9 cellular contexts compared by ENCODE assay signal in the genomic region with DNA sequence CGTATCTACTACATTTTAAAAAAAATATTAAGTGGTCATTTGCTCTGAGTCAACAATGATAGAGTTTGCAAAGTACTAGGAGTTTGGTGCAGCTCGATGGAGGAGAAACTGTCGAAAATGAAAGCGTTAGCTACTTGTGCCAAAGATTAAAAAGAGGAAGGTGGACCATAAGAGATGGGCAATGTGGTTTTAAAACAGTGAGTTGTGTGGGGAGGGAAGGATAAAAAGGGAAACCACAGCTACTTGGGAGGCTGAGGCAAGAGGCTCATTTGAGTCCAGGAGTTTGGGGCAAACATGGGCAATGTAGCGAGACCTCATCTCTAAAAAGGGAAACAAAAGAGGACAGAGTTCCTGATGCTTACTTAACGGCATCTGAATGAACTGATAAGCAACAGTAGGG. TPM values are rescaled to one million over a fixed set of nuclear protein-coding genes. Genes with fewer than 3 reads are reported as not detected.
DNase-seq lines count a peak whose midpoint lies in the region; ATAC-seq and TF ChIP-seq lines count a peak whose summit lies in the region.
"Had no signal": no experiment of that assay in that cellular context is flagged by ENCODE, and none has a peak within 500 bp of the region (broad histone marks: within the 10 kb centered on the region; RNA-seq: fewer than 3 reads in every experiment).

No MANE protein-coding gene starts in this region.

- no peak for TF ChIP-seq POLR2A in NB4 (IDR thresholded peaks at IDR 0.05; ENCODE audit: extremely low read depth, insufficient read length)

- intact Hi-C loops in Right ventricle myocardium superior (cut with DNase I): no loop called here

- H3K36me3 Mint-ChIP-seq in activated CD8-positive, alpha-beta memory T cell treated with anti-CD3 and anti-CD28 coated beads, Interleukin-2, amount 10 ng/mL, durations not matched to agents 7 days and 5 days: no peaks in the 10 kb centered on the region

- no peaks in the 10 kb centered on the region for H3K36me3 ChIP-seq in smooth muscle cell (ENCODE audit: low read depth)
- H3K36me3 ChIP-seq: left ventricle myocardium inferior had no signal

- TF ChIP-seq CTCF in NB4 (IDR thresholded peaks at IDR 0.05; ENCODE audit: low read depth, low read length) (no peak), smooth muscle cell (IDR thresholded peaks at IDR 0.05; ENCODE audit: borderline replicate concordance, insufficient read depth, poor library complexity, severe bottlenecking) (no peak)

- CTCF ChIA-PET in activated CD8-positive, alpha-beta memory T cell treated with anti-CD3 and anti-CD28 coated beads, Interleukin-2, amount 10 ng/mL, durations not matched to agents 7 days and 5 days (lab: Charles Lee): no interaction called here

- no peaks in the 10 kb centered on the region for H3K9me3 Mint-ChIP-seq in activated CD8-positive, alpha-beta memory T cell treated with anti-CD3 and anti-CD28 coated beads, Interleukin-2, amount 10 ng/mL, durations not matched to agents 7 days and 5 days (ENCODE audit: low read depth)

- H4K20me1 ChIP-seq in smooth muscle cell (ENCODE audit: low read depth): no peaks in the 10 kb centered on the region

- peaks cover 5% of the 10 kb centered on the region for H3K4me1 ChIP-seq in smooth muscle cell (ENCODE audit: low read depth)
- H3K4me1 ChIP-seq: left ventricle myocardium inferior had no signal

- ATAC-seq in activated CD8-positive, alpha-beta memory T cell treated with anti-CD3 and anti-CD28 coated beads, Interleukin-2, amount 10 ng/mL, durations not matched to agents 7 days and 5 days: no peak
- ATAC-seq in HG02798 (IDR thresholded peaks at IDR 0.05; ENCODE audit: poor library complexity, unreplicated experiment) (peak; percentile 86), Right ventricle myocardium superior (ENCODE audit: poor library complexity) (no peak)

- peaks cover 37% of the 10 kb centered on the region for H3K27me3 Mint-ChIP-seq in activated CD8-positive, alpha-beta memory T cell treated with anti-CD3 and anti-CD28 coated beads, Interleukin-2, amount 10 ng/mL, durations not matched to agents 7 days and 5 days

- no peaks in the 10 kb centered on the region for H3K27me3 ChIP-seq in smooth muscle cell (ENCODE audit: low read depth)

- peak overlapping the region; percentile 41 for H3K4me2 ChIP-seq in smooth muscle cell

- peaks cover 6% of the 10 kb centered on the region for H3K4me1 Mint-ChIP-seq in activated CD8-positive, alpha-beta memory T cell treated with anti-CD3 and anti-CD28 coated beads, Interleukin-2, amount 10 ng/mL, durations not matched to agents 7 days and 5 days

- H2AFZ ChIP-seq in smooth muscle cell (ENCODE audit: low read depth): no peak overlapping the region

- no peak overlapping the region for H3K27ac Mint-ChIP-seq in activated CD8-positive, alpha-beta memory T cell treated with anti-CD3 and anti-CD28 coated beads, Interleukin-2, amount 10 ng/mL, durations not matched to agents 7 days and 5 days

- H3K4me3 Mint-ChIP-seq in activated CD8-positive, alpha-beta memory T cell treated with anti-CD3 and anti-CD28 coated beads, Interleukin-2, amount 10 ng/mL, durations not matched to agents 7 days and 5 days: peak overlapping the region; percentile 50

- H3K9ac ChIP-seq in smooth muscle cell (ENCODE audit: low read depth): no peak overlapping the region

- 79% methylated on average over 6 of the region's 6 CpGs for WGBS in smooth muscle cell (ENCODE audit: low lambda C conversion rate)

- no peak for DNase-seq in activated CD8-positive, alpha-beta memory T cell treated with anti-CD3 and anti-CD28 coated beads, Interleukin-2, amount 10 ng/mL, durations not matched to agents 7 days and 5 days
- DNase-seq in activated CD8-positive, alpha-beta memory T cell treated with anti-CD3 and anti-CD28 coated beads for 24 hours: no peak
- peak; percentile 88 for DNase-seq in NB4 (ENCODE audit: low read depth)
- no peak for DNase-seq in smooth muscle cell (lab: John Stamatoyannopoulos, UW; ENCODE audit: unreplicated experiment)
- no peak for DNase-seq in stimulated activated CD8-positive, alpha-beta memory T cell treated with anti-CD3 and anti-CD28 coated beads, Interleukin-4, amount 100 ng/mL, for 48 hours
- no peak for DNase-seq in Right ventricle myocardium superior
- no peak for DNase-seq in NK-92 (lab: John Stamatoyannopoulos, UW; ENCODE audit: unreplicated experiment)
- DNase-seq: left ventricle myocardium inferior had no signal

- no peaks in the 10 kb centered on the region for H3K9me3 ChIP-seq in smooth muscle cell (replicated peaks; ENCODE audit: low read depth)
- H3K9me3 ChIP-seq: left ventricle myocardium inferior had no signal

- H3F3A ChIP-seq in smooth muscle cell (ENCODE audit: low read depth): no peaks in the 10 kb centered on the region

- no peak overlapping the region for H3K27ac ChIP-seq in smooth muscle cell (ENCODE audit: low read depth)
- H3K27ac ChIP-seq: left ventricle myocardium inferior had no signal

- H3K4me3 ChIP-seq in NB4 (ENCODE audit: low read depth, low read length): no peak overlapping the region
- H3K4me3 ChIP-seq in smooth muscle cell: no peak overlapping the region
- H3K4me3 ChIP-seq: left ventricle myocardium inferior had no signal

- H3K79me2 ChIP-seq in smooth muscle cell (ENCODE audit: low read depth): no peaks in the 10 kb centered on the region

RNA-seq across cellular contexts. Expression of a gene that starts 18.2 kb away (rescaled TPM):
- total RNA-seq in activated CD8-positive, alpha-beta memory T cell treated with anti-CD3 and anti-CD28 coated beads, Interleukin-2, amount 10 ng/mL, durations not matched to agents 7 days and 5 days: 10 to 100 TPM; 70.2 to 96.3 TPM
- total RNA-seq in smooth muscle cell (172 and 187 TPM in 2 replicates), Right ventricle myocardium superior (123 TPM)
- polyA plus RNA-seq in smooth muscle cell: 225 and 241 TPM in 2 replicates

RNA-seq across cellular contexts. Expression of a gene that starts 47.1 kb away (rescaled TPM):
- total RNA-seq in activated CD8-positive, alpha-beta memory T cell treated with anti-CD3 and anti-CD28 coated beads, Interleukin-2, amount 10 ng/mL, durations not matched to agents 7 days and 5 days: 10 to 100 TPM; 22.3 to 24.1 TPM
- total RNA-seq in smooth muscle cell (22.4 and 35.1 TPM in 2 replicates), Right ventricle myocardium superior (15.9 TPM)
- polyA plus RNA-seq in smooth muscle cell: 23.3 and 29.4 TPM in 2 replicates
